Comparison of ENCODE assay signal across 8 cellular contexts in genomic region chr2:26942543-26943295, GRCh38. TPM values are rescaled to one million over a fixed set of nuclear protein-coding genes. Genes with fewer than 3 reads are reported as not detected.
DNase-seq lines count a peak whose midpoint lies in the region; ATAC-seq and TF ChIP-seq lines count a peak whose summit lies in the region.

No MANE protein-coding gene starts in this region.

- no peaks in the 10 kb centered on the region for H3K36me3 ChIP-seq in cardiac muscle cell
- H3K36me3 ChIP-seq in vagina, result no peaks in the 10 kb centered on the region

- H3K27me3 ChIP-seq in cardiac muscle cell (peaks cover 16% of the 10 kb centered on the region), vagina (no peaks in the 10 kb centered on the region)

- peak; percentile 21 for DNase-seq in COR-L47 (lab: John Stamatoyannopoulos, UW)
- DNase-seq in HT1080 (ENCODE audit: low read depth), result peak; percentile 50
- peak; percentile 20 for DNase-seq in SHP77 treated with DMSO at 0.1 percent for 48 hours (lab: John Stamatoyannopoulos, UW)
- DNase-seq in activated naive CD4-positive, alpha-beta T cell treated with anti-CD3 and anti-CD28 coated beads, Interleukin-2, amount 50 U/mL, for 16 hours, result peak; percentile 69
- peak; percentile 73 to 74 for DNase-seq in cardiac muscle cell (ENCODE audit: low read depth in 1 of 2, low spot score in 1 of 2)
- DNase-seq in posterior cingulate gyrus, result peak; percentile 64 to 97 (median 80)
- no peak for DNase-seq in vagina (ENCODE audit: extremely low spot score in 2 of 2)

- ATAC-seq in HG02763 (IDR thresholded peaks at IDR 0.05; ENCODE audit: unreplicated experiment), result no peak

- H3K4me3 ChIP-seq in cardiac muscle cell (no peak overlapping the region), vagina (no peak overlapping the region)

- intact Hi-C loops in posterior cingulate gyrus (cut with DNase I), result loop anchor here (1.0 to 10.0 kb wide), 2 partner anchors 96 to 178 kb away; partner anchors contain the start of gene SLC35F6
- intact Hi-C loops in vagina (cut with DNase I), result loop anchor here (5.0 kb wide), 1 partner anchor 95 kb away; the partner anchor contains the start of gene DPYSL5

- H3K9me3 ChIP-seq in cardiac muscle cell (ENCODE audit: low read depth) (no peaks in the 10 kb centered on the region), vagina (no peaks in the 10 kb centered on the region)

- TF ChIP-seq POLR2A in vagina (IDR thresholded peaks at IDR 0.05), result no peak

- no peak overlapping the region for H3K27ac ChIP-seq in cardiac muscle cell
- H3K27ac ChIP-seq in vagina, result no peak overlapping the region

- TF ChIP-seq CTCF in cardiac muscle cell (IDR thresholded peaks at IDR 0.05; ENCODE audit: low read depth, low read length) (peak; percentile 82), vagina (IDR thresholded peaks at IDR 0.05) (peak; percentile 33 to 52 (median 52))

- H3K4me1 ChIP-seq in cardiac muscle cell (ENCODE audit: low read depth) (peaks cover 13% of the 10 kb centered on the region), vagina (no peaks in the 10 kb centered on the region)

RNA-seq across cellular contexts. Expression of gene MAPRE3, which starts 27.7 kb away (rescaled TPM):
- total RNA-seq in HT1080 (2014; rRNA removed; shearing (Covaris generic)), result 2.8 and 5.4 TPM in 2 replicates
- polyA plus RNA-seq in HT1080 (2015; cell fraction: cytosol; rRNA removed), result 22.8 and 25.8 TPM in 2 replicates
- polyA plus RNA-seq in HT1080 (2015; cell fraction: nucleus; rRNA removed), result 37.8 and 47.0 TPM in 2 replicates
- 75.9 and 143 TPM in 2 replicates for total RNA-seq in cardiac muscle cell
- 212 TPM in 2 replicates for polyA plus RNA-seq in cardiac muscle cell
- total RNA-seq in vagina, result 20.6 TPM

Comparison
In these comparisons a context has a peak if more than half of its experiments do, and no peak if none do; other contexts are left out.
1. DNase-seq: peak in COR-L47 (single experiment), HT1080 (single experiment), SHP77 treated with DMSO at 0.1 percent for 48 hours (single experiment), activated naive CD4-positive, alpha-beta T cell treated with anti-CD3 and anti-CD28 coated beads, Interleukin-2, amount 50 U/mL, for 16 hours (single experiment), cardiac muscle cell (2 of 2) and posterior cingulate gyrus (10 of 10); none in vagina (0 of 2).